10 cellular contexts compared by ENCODE assay signal in genomic region chr1:70706381-70707173, GRCh38.
DNase-seq lines count a peak whose midpoint lies in the region; ATAC-seq, FAIRE-seq and TF ChIP-seq lines count a peak whose summit lies in the region.
"Had no signal": no experiment of that assay in that cellular context is flagged by ENCODE, and none has a peak within 500 bp of the region (broad histone marks: within the 10 kb centered on the region; RNA-seq: fewer than 3 reads in every experiment).

No MANE protein-coding gene starts in this region.

- H3K4me3 ChIP-seq in H7 (ENCODE audit: insufficient read depth, low read depth, low read length) (peak overlapping the region; percentile 52), endodermal cell (ENCODE audit: low read length) (no peak overlapping the region), keratinocyte (ENCODE audit: control insufficient read depth in 2 of 3, extremely low read depth in 1 of 3, insufficient read depth in 2 of 3, low read depth in 1 of 3, low read length in 3 of 3) (no peak overlapping the region), gastrocnemius medialis (peak overlapping the region; percentile 19 to 45 (median 31))

- dilution Hi-C loops in keratinocyte (cut with MboI; ENCODE audit: extremely low pct_ligation_motif_present, low sequenced_read_pairs) = no loop called here

- H3K36me3 ChIP-seq in H7 (replicated peaks; ENCODE audit: control insufficient read depth, insufficient read depth, low read length) (no peaks in the 10 kb centered on the region), endodermal cell (ENCODE audit: control insufficient read depth, insufficient read depth, low read length) (no peaks in the 10 kb centered on the region), keratinocyte (ENCODE audit: control insufficient read depth in 2 of 2, extremely low read depth in 1 of 2, insufficient read depth in 2 of 2, low read length in 2 of 2) (no peaks in the 10 kb centered on the region), gastrocnemius medialis (no peaks in the 10 kb centered on the region)

- no peak for ATAC-seq in gastrocnemius medialis

- in situ Hi-C loops in gastrocnemius medialis (cut with MboI; ENCODE audit: low sequenced_read_pairs in 4 of 4) = no loop called here

- H3K9me3 ChIP-seq in endodermal cell (ENCODE audit: control insufficient read depth, low read length) (no peaks in the 10 kb centered on the region), keratinocyte (ENCODE audit: control insufficient read depth, low read depth, low read length) (no peaks in the 10 kb centered on the region), gastrocnemius medialis (no peaks in the 10 kb centered on the region)

- H3K27ac ChIP-seq in endodermal cell (ENCODE audit: low read depth, low read length) (no peak overlapping the region), keratinocyte (ENCODE audit: control insufficient read depth, insufficient read depth, low read length) (no peak overlapping the region), gastrocnemius medialis (no peak overlapping the region)

- H3K36me3 Mint-ChIP-seq in endodermal cell (ENCODE audit: low read depth) = no peaks in the 10 kb centered on the region

- no peaks in the 10 kb centered on the region for H4K20me1 ChIP-seq in keratinocyte (ENCODE audit: control insufficient read depth, extremely low read depth, insufficient read depth, low read length)

- H3K4me2 ChIP-seq in keratinocyte (ENCODE audit: control insufficient read depth, extremely low read depth, insufficient read depth, low read depth, low read length) = peak overlapping the region; percentile 27

- TF ChIP-seq POLR2A in gastrocnemius medialis (IDR thresholded peaks at IDR 0.05) = no peak

- 74 to 78% methylated on average over 16 to 34 of the region's 34 CpGs for WGBS in endodermal cell (ENCODE audit: insufficient coverage in 1 of 2, insufficient read length in 1 of 2), 2 experiments

- H2AFZ ChIP-seq in keratinocyte (ENCODE audit: control insufficient read depth, low read length) = peak overlapping the region; percentile 60

- no peaks in the 10 kb centered on the region for H3K9me3 Mint-ChIP-seq in endodermal cell

- H3K9me1 ChIP-seq in keratinocyte (ENCODE audit: control insufficient read depth, extremely low read depth, insufficient read depth, low read length) = no peaks in the 10 kb centered on the region

- H3K27ac Mint-ChIP-seq in endodermal cell = peak overlapping the region; percentile 83

- H3K4me1 Mint-ChIP-seq in endodermal cell = peaks cover 4% of the 10 kb centered on the region

- peak overlapping the region; percentile 72 for H3K4me3 Mint-ChIP-seq in endodermal cell

- intact Hi-C loops in gastrocnemius medialis (cut with DNase I; ENCODE audit: low total_unique reads) = no loop called here

- H3K79me2 ChIP-seq in keratinocyte (ENCODE audit: control insufficient read depth, insufficient read depth, low read length) = no peaks in the 10 kb centered on the region

- H3K27me3 ChIP-seq in H7 (ENCODE audit: control insufficient read depth, insufficient read depth, low read length) (peaks cover 3% of the 10 kb centered on the region; the same call in 1 of the 2 replicates), endodermal cell (ENCODE audit: control insufficient read depth, insufficient read depth, low read length, poor library complexity, severe bottlenecking) (no peaks in the 10 kb centered on the region), keratinocyte (ENCODE audit: control insufficient read depth, extremely low read depth, insufficient read depth, low read length) (peaks cover 3% of the 10 kb centered on the region), gastrocnemius medialis (no peaks in the 10 kb centered on the region)

- TF ChIP-seq CTCF in endodermal cell (conservative IDR thresholded peaks at IDR 0.05) (no peak), keratinocyte (optimal IDR thresholded peaks at IDR 0.05 in 1 of 3, IDR thresholded peaks at IDR 0.05 in 1 of 3, conservative IDR thresholded peaks at IDR 0.05 in 1 of 3; ENCODE audit: extremely low read depth in 1 of 3, insufficient read depth in 2 of 3, low read length in 3 of 3) (no peak), gastrocnemius medialis (IDR thresholded peaks at IDR 0.05 in 4 of 5, conservative IDR thresholded peaks at IDR 0.05 in 1 of 5) (no peak), GM20000 (IDR thresholded peaks at IDR 0.05; ENCODE audit: extremely low read depth, missing control alignments) (no peak)

- no peak for FAIRE-seq in keratinocyte (lab: Jason Lieb, UNC)

- H3K27me3 Mint-ChIP-seq in endodermal cell (ENCODE audit: insufficient read depth) = peaks cover 8% of the 10 kb centered on the region

- H3K9ac ChIP-seq in endodermal cell (ENCODE audit: extremely low read depth, low read length, poor library complexity, severe bottlenecking) = no peak overlapping the region
- no peak overlapping the region for H3K9ac ChIP-seq in keratinocyte (ENCODE audit: control insufficient read depth, extremely low read depth, insufficient read depth, low read length)

- H3K4me1 ChIP-seq in endodermal cell (ENCODE audit: control insufficient read depth, insufficient read depth, low read length) (no peaks in the 10 kb centered on the region), keratinocyte (ENCODE audit: control insufficient read depth, extremely low read depth, insufficient read depth, low read length) (no peaks in the 10 kb centered on the region), gastrocnemius medialis (no peaks in the 10 kb centered on the region)

- DNase-seq in H7 (peak; percentile 19), endodermal cell (peak; percentile 81), keratinocyte (ENCODE audit: low read depth, low spot score) (no peak), gastrocnemius medialis (no peak), GM20000 (ENCODE audit: low spot score) (no peak), NCI-H345 (lab: John Stamatoyannopoulos, UW) (no peak), activated T-cell treated with anti-CD3 and anti-CD28 coated beads for 4 hours (no peak)
- DNase-seq in activated CD4-positive, alpha-beta T cell treated with anti-CD3 and anti-CD28 coated beads for 4 hours = no peak
- DNase-seq: activated CD8-positive, alpha-beta memory T cell treated with anti-CD3 and anti-CD28 coated beads for 24 hours; NCI-H446 treated with DMSO at 0.1 percent for 48 hours had no signal

Comparison
In these comparisons a context has a peak if more than half of its experiments do, and no peak if none do; other contexts are left out.
1. DNase-seq: peak in H7 (single experiment) and endodermal cell (single experiment); none in keratinocyte (single experiment), gastrocnemius medialis (0 of 2), GM20000 (single experiment), NCI-H345 (single experiment), activated T-cell treated with anti-CD3 and anti-CD28 coated beads for 4 hours (single experiment) and activated CD4-positive, alpha-beta T cell treated with anti-CD3 and anti-CD28 coated beads for 4 hours (0 of 2).
2. H3K4me3 ChIP-seq: peak in H7 (single experiment) and gastrocnemius medialis (4 of 4); none in endodermal cell (single experiment) and keratinocyte (0 of 3).